8 cellular contexts compared by ENCODE assay signal in genomic region chrX:65821721-65822496, GRCh38.
DNase-seq lines count a peak whose midpoint lies in the region; ATAC-seq, FAIRE-seq and TF ChIP-seq lines count a peak whose summit lies in the region.
"Had no signal": no experiment of that assay in that cellular context is flagged by ENCODE, and none has a peak within 500 bp of the region (broad histone marks: within the 10 kb centered on the region; RNA-seq: fewer than 3 reads in every experiment).

No MANE protein-coding gene starts in this region.

- H3K36me3 ChIP-seq in H7 (replicated peaks; ENCODE audit: control insufficient read depth, insufficient read depth, low read length) (no peaks in the 10 kb centered on the region), GM12878 (ENCODE audit: control insufficient read depth in 2 of 2, insufficient read depth in 2 of 2, low read length in 1 of 2) (no peaks in the 10 kb centered on the region), prostate gland (no peaks in the 10 kb centered on the region)

- no peaks in the 10 kb centered on the region; the same call in 1 of the 2 replicates for H3K27me3 ChIP-seq in H7 (ENCODE audit: control insufficient read depth, insufficient read depth, low read length)
- H3K27me3 ChIP-seq in GM12878 (replicated peaks in 1 of 2; ENCODE audit: control insufficient read depth in 2 of 2, insufficient read depth in 2 of 2, low read length in 1 of 2): no peaks in the 10 kb centered on the region
- H3K27me3 ChIP-seq in prostate gland (replicated peaks; ENCODE audit: insufficient read depth): no peaks in the 10 kb centered on the region

- CTCF ChIA-PET in GM12878 (lab: Yijun Ruan, JAX): no interaction called here

- H3K27ac ChIP-seq in GM12878 (ENCODE audit: control insufficient read depth, insufficient read depth): no peak overlapping the region
- peak overlapping the region in 1 of 2 donors; percentile 38 for H3K27ac ChIP-seq in prostate gland

- intact Hi-C loops in GM12878 (cut with micrococcal nuclease; ENCODE audit: unreplicated experiment): no loop called here
- intact Hi-C loops in prostate gland (cut with DNase I): no loop called here

- peak overlapping the region; percentile 65 for H2AFZ ChIP-seq in GM12878 (ENCODE audit: control insufficient read depth, low read depth, low read length)

- DNase-seq in H7 (peak; percentile 6), T follicular helper cell (ENCODE audit: low read depth) (peak; percentile 1), GM12878 (ENCODE audit: low read depth, low spot score) (no peak), prostate gland (ENCODE audit: low spot score) (peak; percentile 4), KBM-7 (no peak), cerebellar cortex (ENCODE audit: low spot score) (no peak)

- peak overlapping the region; percentile 44 for H3K4me2 ChIP-seq in GM12878 (ENCODE audit: control insufficient read depth, insufficient read depth)

- RAD21 ChIA-PET in GM12878 (lab: Charles Lee; ENCODE audit: unreplicated experiment): no interaction called here

- H3K4me1 ChIP-seq in GM12878 (ENCODE audit: control insufficient read depth, insufficient read depth, low read length) (no peaks in the 10 kb centered on the region), prostate gland (replicated peaks) (no peaks in the 10 kb centered on the region)

- ATAC-seq in GM12878 (peak; percentile 93), HG02623 (IDR thresholded peaks at IDR 0.05; ENCODE audit: unreplicated experiment) (no peak)

- no peak for TF ChIP-seq EP300 in GM12878 (IDR thresholded peaks at IDR 0.05; ENCODE audit: borderline replicate concordance in 1 of 2, control insufficient read depth in 1 of 2, low read depth in 2 of 2, low read length in 2 of 2)

- SMC1A ChIA-PET in GM12878 (lab: Charles Lee; ENCODE audit: uncharacterized antibody, unreplicated experiment): no interaction called here

- no peak for FAIRE-seq in GM12878 (lab: Jason Lieb, UNC)
- FAIRE-seq: frontal cortex had no signal

- no peaks in the 10 kb centered on the region for H4K20me1 ChIP-seq in GM12878 (ENCODE audit: control insufficient read depth, insufficient read depth)

- BruUV-seq in GM12878 (replicated peaks; lab: Mats Ljungman, UMichigan): no TSS peak

- TF ChIP-seq CTCF in GM12878 (IDR thresholded peaks at IDR 0.05 in 2 of 3, conservative IDR thresholded peaks at IDR 0.05 in 1 of 3; ENCODE audit: control insufficient read depth in 2 of 3, extremely low read depth in 1 of 3, insufficient read depth in 1 of 3, low read depth in 3 of 3, low read length in 3 of 3): no peak
- TF ChIP-seq CTCF in prostate gland (IDR thresholded peaks at IDR 0.05): no peak

- in situ Hi-C loops in GM12878 (cut with MboI): no loop called here
- in situ Hi-C loops in KBM-7 (cut with MboI; ENCODE audit: low pct_unique_long_range_greater_than_20kb, low sequenced_read_pairs): no loop called here

- no peaks in the 10 kb centered on the region for H3K79me2 ChIP-seq in GM12878 (ENCODE audit: control insufficient read depth, insufficient read depth, low read length)

- POLR2A ChIA-PET in GM12878 (lab: Charles Lee): no interaction called here

- no peaks in the 10 kb centered on the region; the same call in 2 of the 3 replicates for H3K9me3 ChIP-seq in GM12878 (replicated peaks; ENCODE audit: control insufficient read depth, insufficient read depth, low read length)
- H3K9me3 ChIP-seq in prostate gland: no peaks in the 10 kb centered on the region

- 43% methylated on average over 47 of the region's 48 CpGs for WGBS in GM12878 (ENCODE audit: insufficient coverage, insufficient replicate concordance, low lambda C conversion rate, missing lambda C conversion rate)
- 12% methylated on average over 9 of the region's 48 CpGs for WGBS in prostate gland

- H3K4me3 ChIP-seq in H7 (ENCODE audit: insufficient read depth, low read depth, low read length) (peak overlapping the region; percentile 25; the same call in 1 of the 2 replicates), GM12878 (peak overlapping the region; percentile 40; the same call in 1 of the 2 replicates), prostate gland (peak overlapping the region; percentile 16 to 21)

- no peak overlapping the region for H3K9ac ChIP-seq in GM12878 (ENCODE audit: control insufficient read depth, insufficient read depth, low read length)

- TF ChIP-seq RAD21 in GM12878 (IDR thresholded peaks at IDR 0.05; ENCODE audit: insufficient read depth, low read depth, low read length): no peak

- TF ChIP-seq POLR2A in GM12878 (IDR thresholded peaks at IDR 0.05; ENCODE audit: low read depth, low read length) (no peak; the same call in 1 of the 2 replicates), prostate gland (IDR thresholded peaks at IDR 0.05) (no peak)

TF ChIP-seq in GM12878, 131 proteins besides CTCF, POLR2A, EP300 and RAD21:
- TF ChIP-seq KAT2A (conservative IDR thresholded peaks at IDR 0.05; ENCODE audit: control insufficient read depth, low read depth, low read length): no peak
- peak; percentile 75; the same call in 1 of the 2 replicates for TF ChIP-seq YY1 (IDR thresholded peaks at IDR 0.05; ENCODE audit: low read depth, low read length)
- no peak for TF ChIP-seq IRF3 (IDR thresholded peaks at IDR 0.05)
- peak; percentile 37; the same call in 1 of the 2 replicates for TF ChIP-seq SPI1 (IDR thresholded peaks at IDR 0.05; ENCODE audit: borderline replicate concordance, insufficient read depth, low read depth, low read length)
TF ChIP-seq in GM12878: peak in this region for 2.

Comparison
In these comparisons a context has a peak if more than half of its experiments do, and no peak if none do; other contexts are left out.
1. DNase-seq: peak in H7 (single experiment), T follicular helper cell (single experiment) and prostate gland (single experiment); none in GM12878 (single experiment), KBM-7 (single experiment) and cerebellar cortex (single experiment).
2. Peak in every context shown above with its lines, with median percentiles within 50 percentile points of each other: H3K4me3 ChIP-seq.